ENCODE assay signal across 1 cellular context in the genomic region with DNA sequence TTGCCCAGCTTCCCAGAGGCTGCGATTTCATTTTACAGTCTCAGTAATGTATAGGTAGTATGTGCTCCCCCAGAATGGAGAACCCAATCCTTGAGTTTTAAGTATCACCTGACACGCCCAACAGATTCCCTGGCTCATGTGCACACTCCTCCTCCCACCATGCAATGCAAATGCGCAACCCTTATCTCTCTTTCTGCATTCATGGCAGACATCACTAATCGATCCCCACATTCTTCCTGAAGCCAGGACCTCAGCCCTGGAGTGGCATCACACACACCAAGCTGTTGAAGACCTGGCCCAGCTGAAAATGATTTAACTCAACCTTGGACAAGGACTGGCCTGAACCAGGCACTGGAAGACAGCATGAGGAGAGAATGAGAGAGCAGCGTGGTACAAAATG.
TF ChIP-seq lines count a peak whose summit lies in the region.

No MANE protein-coding gene starts in this region.

TF ChIP-seq in H1, 55 proteins besides CTCF, POLR2A, EP300 and RAD21:
- peak; percentile 37; the same call in 1 of the 2 replicates for TF ChIP-seq SRF (IDR thresholded peaks at IDR 0.05; ENCODE audit: low read depth, low read length)
- no peak for TF ChIP-seq SP2 (IDR thresholded peaks at IDR 0.05; ENCODE audit: low read length)
